22 cellular contexts compared by ENCODE assay signal in genomic region chr15:40936234-40936708, GRCh38. TPM values are rescaled to one million over a fixed set of nuclear protein-coding genes. Genes with fewer than 3 reads are reported as not detected.
DNase-seq lines count a peak whose midpoint lies in the region; ATAC-seq and TF ChIP-seq lines count a peak whose summit lies in the region.
"Had no signal": no experiment of that assay in that cellular context is flagged by ENCODE, and none has a peak within 500 bp of the region (broad histone marks: within the 10 kb centered on the region; RNA-seq: fewer than 3 reads in every experiment).

No MANE protein-coding gene starts in this region.

- H2AK9ac ChIP-seq in IMR-90 (replicated peaks; ENCODE audit: low read depth, low read length, poor library complexity): peak overlapping the region; percentile 52

- H3K79me1 ChIP-seq in IMR-90 (ENCODE audit: low read depth in 1 of 2, low read length in 2 of 2): peaks cover 0 to 70% of the 10 kb centered on the region in 2 experiments; a peak in 3 of 4 replicates

- no peak overlapping the region for H4K8ac ChIP-seq in IMR-90 (ENCODE audit: low read depth in 2 of 2, low read length in 2 of 2)

- TF ChIP-seq CTCF in heart left ventricle (IDR thresholded peaks at IDR 0.05) (no peak), IMR-90 (conservative IDR thresholded peaks at IDR 0.05; ENCODE audit: low read depth, low read length) (no peak), lung (IDR thresholded peaks at IDR 0.05; ENCODE audit: control extremely low read depth, extremely low read depth) (no peak), gastrocnemius medialis (IDR thresholded peaks at IDR 0.05 in 4 of 5, conservative IDR thresholded peaks at IDR 0.05 in 1 of 5) (no peak)

- no peak overlapping the region for H2BK5ac ChIP-seq in IMR-90 (ENCODE audit: low read depth, low read length, poor library complexity, severe bottlenecking)

- H3K9me3 ChIP-seq in heart left ventricle: no peaks in the 10 kb centered on the region
- H3K9me3 ChIP-seq in IMR-90 (ENCODE audit: control insufficient read depth, insufficient read depth, low read length): no peaks in the 10 kb centered on the region
- H3K9me3 ChIP-seq in lung (ENCODE audit: control insufficient read depth in 2 of 2, insufficient read depth in 1 of 2, low read length in 1 of 2): no peaks in the 10 kb centered on the region
- H3K9me3 ChIP-seq in gastrocnemius medialis: no peaks in the 10 kb centered on the region
- H3K9me3 ChIP-seq: SJCRH30 had no signal

- no peak overlapping the region for H2BK15ac ChIP-seq in IMR-90 (ENCODE audit: low read depth, low read length)

- no peak overlapping the region for H3K9ac ChIP-seq in IMR-90 (ENCODE audit: low read depth, low read length)
- H3K9ac ChIP-seq: GM23248, KMS-11 had no signal

- H4K5ac ChIP-seq in IMR-90 (ENCODE audit: low read depth, low read length): no peak overlapping the region

- no peak overlapping the region for H3K56ac ChIP-seq in IMR-90 (ENCODE audit: extremely low read depth, insufficient read depth, low read length)

- H3K27ac ChIP-seq in heart left ventricle: peak overlapping the region in 11 of 12 donors; percentile 10 to 96 (median 69)
- no peak overlapping the region for H3K27ac ChIP-seq in IMR-90 (ENCODE audit: insufficient read depth, low read length)
- H3K27ac ChIP-seq in lung (ENCODE audit: low read depth in 1 of 2, low read length in 1 of 2): peak overlapping the region in 1 of 2 donors; percentile 23
- peak overlapping the region; percentile 77 to 85 (median 82) for H3K27ac ChIP-seq in gastrocnemius medialis
- H3K27ac ChIP-seq: 22Rv1, GM23248, HL-60, KMS-11, RWPE1, SJCRH30 had no signal

- 72 to 82% (median 79%) methylated on average over 29 to 31 of the region's 31 CpGs for WGBS in heart left ventricle, 4 donors
- 94% methylated on average over 21 of the region's 31 CpGs; no CpG with 5 or more reads in 1 of the 2 experiments for WGBS in IMR-90 (ENCODE audit: extremely low coverage in 2 of 2, insufficient read length in 1 of 2), 2 experiments
- 77 to 95% methylated on average over 31 of the region's 31 CpGs for WGBS in lung, 2 donors

- H3K4me1 ChIP-seq in heart left ventricle (peaks cover 7 to 75% (median 48%) of the 10 kb centered on the region in 12 donors), IMR-90 (ENCODE audit: control insufficient read depth, insufficient read depth, low read length) (peaks cover 22% of the 10 kb centered on the region), lung (ENCODE audit: control insufficient read depth in 2 of 2, insufficient read depth in 2 of 2, low read length in 2 of 2) (peaks cover 4 to 31% of the 10 kb centered on the region in 2 donors), gastrocnemius medialis (peaks cover 19 to 47% of the 10 kb centered on the region in 2 donors)

- intact Hi-C loops in heart left ventricle (cut with DNase I): no loop called here
- intact Hi-C loops in left cardiac atrium (cut with DNase I): no loop called here
- intact Hi-C loops in IMR-90 (cut with micrococcal nuclease): no loop called here
- intact Hi-C loops in gastrocnemius medialis (cut with DNase I; ENCODE audit: low total_unique reads): no loop called here

- H2BK120ac ChIP-seq in IMR-90 (ENCODE audit: low read depth, low read length): no peak overlapping the region

- DNase-seq in heart left ventricle (no peak), left cardiac atrium (no peak), IMR-90 (no peak), lung (ENCODE audit: low spot score) (no peak), gastrocnemius medialis (no peak), 8988T (no peak), NCI-H187 (lab: John Stamatoyannopoulos, UW) (no peak)
- no peak for DNase-seq in activated CD4-positive, CD25-positive, alpha-beta regulatory T cell treated with anti-CD3 and anti-CD28 coated beads, Interleukin-2, amount 50 U/mL, for 72 hours
- DNase-seq: AML-193; GDM1; GM23248; HCEC 1CT; NCI-H1092 treated with DMSO at 0.1 percent for 48 hours; NCI-H345; NCI-H524; NCI-H774; NK-92 treated with Interleukin-12 subunit alpha and Interleukin-12 subunit beta, amount 100 ng/mL, for 24 hours had no signal

- no peak overlapping the region for H3K18ac ChIP-seq in IMR-90 (ENCODE audit: low read depth, low read length)

- H3K4me3 ChIP-seq in heart left ventricle (peak overlapping the region in 10 of 12 donors; percentile 1 to 85 (median 46)), IMR-90 (ENCODE audit: insufficient read depth, low read depth, low read length) (no peak overlapping the region), lung (peak overlapping the region; percentile 1), gastrocnemius medialis (no peak overlapping the region)
- H3K4me3 ChIP-seq: GM23248, SJCRH30 had no signal

- ATAC-seq in heart left ventricle: no peak
- no peak for ATAC-seq in left cardiac atrium
- ATAC-seq in IMR-90 (ENCODE audit: low read depth): no peak
- ATAC-seq in lung (ENCODE audit: insufficient read depth, low FRiP score): no peak
- no peak for ATAC-seq in gastrocnemius medialis

- H2AFZ ChIP-seq in IMR-90 (replicated peaks; ENCODE audit: low read length, poor library complexity): peak overlapping the region; percentile 44
- H2AFZ ChIP-seq: GM23248 had no signal

- CTCF ChIA-PET in IMR-90 (lab: Yijun Ruan, JAX): no interaction called here

- H2AK5ac ChIP-seq in IMR-90 (ENCODE audit: low read depth, low read length): peak overlapping the region; percentile 3; the same call in 1 of the 2 replicates

- no peak overlapping the region for H3K4ac ChIP-seq in IMR-90 (ENCODE audit: low read depth, low read length)

- H3K36me3 ChIP-seq in heart left ventricle (peaks cover 0 to 75% (median 11%) of the 10 kb centered on the region in 9 donors), IMR-90 (ENCODE audit: control insufficient read depth, insufficient read depth, low read length) (peaks cover 12% of the 10 kb centered on the region), lung (ENCODE audit: control insufficient read depth in 2 of 2, insufficient read depth in 2 of 2, low read length in 2 of 2) (peaks cover 0 to 22% of the 10 kb centered on the region in 2 donors), gastrocnemius medialis (no peaks in the 10 kb centered on the region)
- H3K36me3 ChIP-seq: SJCRH30 had no signal

- dilution Hi-C loops in IMR-90 (cut with HindIII; ENCODE audit: low sequenced_read_pairs, unreplicated experiment): no loop called here

- H3K27me3 ChIP-seq in heart left ventricle: peaks cover 0 to 16% (median 0%) of the 10 kb centered on the region in 9 donors
- no peaks in the 10 kb centered on the region for H3K27me3 ChIP-seq in IMR-90 (ENCODE audit: control insufficient read depth, insufficient read depth, low read length)
- H3K27me3 ChIP-seq in lung (ENCODE audit: control insufficient read depth, insufficient read depth): no peaks in the 10 kb centered on the region
- peaks cover 8 to 11% (median 9%) of the 10 kb centered on the region in 3 donors for H3K27me3 ChIP-seq in gastrocnemius medialis

- no peak overlapping the region for H3K14ac ChIP-seq in IMR-90 (replicated peaks; ENCODE audit: low read depth, low read length)

- H3K23ac ChIP-seq in IMR-90 (ENCODE audit: low read depth, low read length): no peak overlapping the region

- POLR2A ChIA-PET in IMR-90 (lab: Charles Lee; ENCODE audit: unreplicated experiment): interaction anchor here (0.6 kb wide), 1 partner anchor 129 kb away, joined by 3 read pairs; the partner anchor contains the start of gene ZFYVE19

- no TSS peak for BruUV-seq in IMR-90 (replicated peaks; lab: Mats Ljungman, UMichigan)

- no peak overlapping the region for H2BK20ac ChIP-seq in IMR-90 (ENCODE audit: low read depth, low read length)

- H3K9me1 ChIP-seq in IMR-90 (ENCODE audit: insufficient read depth, low read length): peaks cover 23% of the 10 kb centered on the region

- TF ChIP-seq POLR2A in heart left ventricle (IDR thresholded peaks at IDR 0.05): no peak
- no peak for TF ChIP-seq POLR2A in IMR-90 (IDR thresholded peaks at IDR 0.05; ENCODE audit: low read depth, low read length)
- TF ChIP-seq POLR2A in gastrocnemius medialis (IDR thresholded peaks at IDR 0.05): no peak

- H4K91ac ChIP-seq in IMR-90 (ENCODE audit: insufficient read depth, low read depth, low read length): peak overlapping the region; percentile 21; the same call in 1 of the 2 replicates

- peaks cover 23% of the 10 kb centered on the region for H4K20me1 ChIP-seq in IMR-90 (ENCODE audit: insufficient read depth, low read length)

- in situ Hi-C loops in IMR-90 (cut with MboI; ENCODE audit: low sequenced_read_pairs): no loop called here
- in situ Hi-C loops in gastrocnemius medialis (cut with MboI; ENCODE audit: low sequenced_read_pairs in 4 of 4): no loop called here

- no peak overlapping the region for H3K4me2 ChIP-seq in IMR-90 (ENCODE audit: low read depth, low read length)
- H3K4me2 ChIP-seq: KMS-11 had no signal

- no peak for TF ChIP-seq RAD21 in IMR-90 (IDR thresholded peaks at IDR 0.05; ENCODE audit: low read length)

RNA-seq across cellular contexts. Expression of gene DLL4, which starts 7.1 kb away (rescaled TPM):
- total RNA-seq in heart left ventricle (10 to 100 TPM in 6 of 9 donors, 1 to 10 TPM in 3; 4.7 to 20.8 (median 13.5) TPM), left cardiac atrium (1 to 10 TPM; 8.5 to 9.2 TPM), IMR-90 (2012; rRNA removed) (1.7 and 1.8 TPM in 2 replicates), lung (10 to 100 TPM; 17.9 to 31.8 TPM), gastrocnemius medialis (10 to 100 TPM in 2 of 4 donors, 1 to 10 TPM in 2; 5.9 to 15.7 (median 8.9) TPM)
- polyA plus RNA-seq in heart left ventricle (10 to 100 TPM in 1 of 2 donors, 1 to 10 TPM in 1; 6.8 to 11.1 TPM), IMR-90 (2012; rRNA removed) (3.4 and 3.6 TPM in 2 replicates), lung (10 to 100 TPM; 11.8 to 16.3 TPM)
- polyA plus RNA-seq in IMR-90 (2012; cell fraction: cytosol; rRNA removed): 2.3 and 2.9 TPM in 2 replicates
- 2.4 and 5.1 TPM in 2 replicates for polyA plus RNA-seq in IMR-90 (2012; cell fraction: nucleus; rRNA removed; ENCODE audit: low replicate concordance)
- total RNA-seq: GM23248 had no signal
- polyA plus RNA-seq: GM23248 had no signal

RNA-seq across cellular contexts. Expression of gene CHAC1, which starts 17.0 kb away (rescaled TPM):
- 1 to 10 TPM in 6 of 9 donors, under 1 TPM in 3; 0.72 to 5.3 (median 1.8) TPM for total RNA-seq in heart left ventricle
- 1 to 10 TPM; 2.4 to 6.1 TPM for polyA plus RNA-seq in heart left ventricle
- 1 to 10 TPM; 2.6 to 3.3 TPM for total RNA-seq in left cardiac atrium
- total RNA-seq in IMR-90 (2012; rRNA removed): 41.9 and 51.3 TPM in 2 replicates
- 72.5 and 77.8 TPM in 2 replicates for polyA plus RNA-seq in IMR-90 (2012; rRNA removed)
- polyA plus RNA-seq in IMR-90 (2012; cell fraction: cytosol; rRNA removed): 40.3 and 108 TPM in 2 replicates
- 31.6 and 74.8 TPM in 2 replicates for polyA plus RNA-seq in IMR-90 (2012; cell fraction: nucleus; rRNA removed; ENCODE audit: low replicate concordance)
- 10 to 100 TPM in 1 of 2 donors, under 1 TPM in 1; 0.17 to 11.6 TPM for total RNA-seq in lung
- polyA plus RNA-seq in lung: 10 to 100 TPM; 11.6 to 11.9 TPM
- total RNA-seq in gastrocnemius medialis: 100 to 1,000 TPM in 3 of 4 donors, 10 to 100 TPM in 1; 93.4 to 320 (median 139) TPM

RNA-seq across cellular contexts. Expression of gene VPS18, which starts 42.0 kb away (rescaled TPM):
- total RNA-seq in heart left ventricle: 10 to 100 TPM; 18.0 to 29.2 (median 23.1) TPM
- polyA plus RNA-seq in heart left ventricle: 10 to 100 TPM; 14.7 to 21.3 TPM
- total RNA-seq in left cardiac atrium: 10 to 100 TPM; 17.1 to 23.7 TPM
- total RNA-seq in IMR-90 (2012; rRNA removed): 30.0 and 32.3 TPM in 2 replicates
- polyA plus RNA-seq in IMR-90 (2012; rRNA removed): 19.3 and 20.8 TPM in 2 replicates
- polyA plus RNA-seq in IMR-90 (2012; cell fraction: cytosol; rRNA removed): 15.0 and 19.5 TPM in 2 replicates
- polyA plus RNA-seq in IMR-90 (2012; cell fraction: nucleus; rRNA removed; ENCODE audit: low replicate concordance): 15.5 and 29.3 TPM in 2 replicates
- total RNA-seq in lung: 10 to 100 TPM; 19.0 to 31.5 TPM
- polyA plus RNA-seq in lung: 10 to 100 TPM; 16.1 to 23.3 TPM
- total RNA-seq in gastrocnemius medialis: 10 to 100 TPM; 18.5 to 26.1 (median 19.3) TPM

Comparison
In these comparisons a context has a peak if more than half of its experiments do, and no peak if none do; other contexts are left out.
1. H3K4me3 ChIP-seq: peak in heart left ventricle (10 of 12) and lung (single experiment); none in IMR-90 (single experiment) and gastrocnemius medialis (0 of 4).